ENCODE assay signal across 7 cellular contexts in the genomic region with DNA sequence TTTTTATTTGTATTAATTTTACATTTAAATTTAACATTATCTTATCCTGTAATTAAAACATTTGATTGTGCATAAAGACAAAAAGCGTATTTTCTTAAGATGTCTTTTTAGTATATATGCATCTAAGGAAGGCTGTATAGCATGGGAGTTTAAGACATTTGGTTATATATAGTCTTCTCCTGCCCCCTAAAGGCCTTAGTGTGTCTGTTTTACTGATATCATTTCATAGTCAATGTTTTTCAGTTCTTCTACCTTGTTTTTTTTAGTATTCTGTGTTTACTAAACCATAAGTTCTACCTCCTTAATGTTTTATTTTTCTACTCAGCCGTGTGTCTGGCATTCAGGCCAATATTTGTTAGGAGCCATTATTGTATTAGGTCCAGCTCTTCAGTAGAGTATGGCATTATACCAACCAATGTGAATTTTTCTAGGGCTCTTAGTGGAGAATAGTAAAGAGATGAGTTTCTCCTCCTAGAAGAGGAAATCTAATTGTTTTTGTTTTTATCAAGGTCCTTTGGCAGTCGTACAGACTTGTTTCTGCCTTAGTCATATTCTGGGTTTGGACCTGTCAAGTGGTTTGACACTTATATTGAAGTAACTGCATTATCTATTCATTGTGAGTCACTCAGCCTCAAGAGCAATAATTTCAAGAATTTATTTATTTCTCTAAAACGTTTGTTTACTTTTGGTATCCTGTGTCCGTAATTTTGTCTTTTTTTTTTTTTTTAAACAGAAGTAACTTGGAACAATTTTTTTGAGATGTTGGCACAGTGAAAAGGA.
A peak's percentile ranks its signal among the peaks of the same experiment; 100 is the strongest.
DNase-seq lines count a peak whose midpoint lies in the region; ATAC-seq, FAIRE-seq and TF ChIP-seq lines count a peak whose summit lies in the region.

No MANE protein-coding gene starts in this region.

- ATAC-seq in left colon = peak; percentile 80

- intact Hi-C loops in left colon (cut with DNase I, micrococcal nuclease) = no loop called here

- FAIRE-seq in H54 (lab: Jason Lieb, UNC) = peak; percentile 83

- peak; percentile 91 for DNase-seq in GM04504 (ENCODE audit: low read depth)
- no peak for DNase-seq in H54 (ENCODE audit: insufficient read length, low spot score)
- peak; percentile 26 for DNase-seq in NCI-H146 treated with DMSO at 0.1 percent for 48 hours (lab: John Stamatoyannopoulos, UW; ENCODE audit: unreplicated experiment)
- DNase-seq in amniotic stem cell (lab: John Stamatoyannopoulos, UW) = peak; percentile 20
- no peak for DNase-seq in left colon
- no peak for DNase-seq in mucosa of gallbladder (ENCODE audit: low spot score)
- no peak for DNase-seq in ecto neural progenitor cell (ENCODE audit: low spot score)

- no peak for TF ChIP-seq POLR2A in H54 (IDR thresholded peaks at IDR 0.05; ENCODE audit: low read depth, low read length)

Comparison
In these comparisons a context has a peak if more than half of its experiments do, and no peak if none do; other contexts are left out.
1. DNase-seq: peak in GM04504 (single experiment), NCI-H146 treated with DMSO at 0.1 percent for 48 hours (single experiment) and amniotic stem cell (single experiment); none in H54 (single experiment), left colon (0 of 2), mucosa of gallbladder (single experiment) and ecto neural progenitor cell (single experiment).